Comparison of ENCODE assay signal across 1 cellular context in the genomic region with DNA sequence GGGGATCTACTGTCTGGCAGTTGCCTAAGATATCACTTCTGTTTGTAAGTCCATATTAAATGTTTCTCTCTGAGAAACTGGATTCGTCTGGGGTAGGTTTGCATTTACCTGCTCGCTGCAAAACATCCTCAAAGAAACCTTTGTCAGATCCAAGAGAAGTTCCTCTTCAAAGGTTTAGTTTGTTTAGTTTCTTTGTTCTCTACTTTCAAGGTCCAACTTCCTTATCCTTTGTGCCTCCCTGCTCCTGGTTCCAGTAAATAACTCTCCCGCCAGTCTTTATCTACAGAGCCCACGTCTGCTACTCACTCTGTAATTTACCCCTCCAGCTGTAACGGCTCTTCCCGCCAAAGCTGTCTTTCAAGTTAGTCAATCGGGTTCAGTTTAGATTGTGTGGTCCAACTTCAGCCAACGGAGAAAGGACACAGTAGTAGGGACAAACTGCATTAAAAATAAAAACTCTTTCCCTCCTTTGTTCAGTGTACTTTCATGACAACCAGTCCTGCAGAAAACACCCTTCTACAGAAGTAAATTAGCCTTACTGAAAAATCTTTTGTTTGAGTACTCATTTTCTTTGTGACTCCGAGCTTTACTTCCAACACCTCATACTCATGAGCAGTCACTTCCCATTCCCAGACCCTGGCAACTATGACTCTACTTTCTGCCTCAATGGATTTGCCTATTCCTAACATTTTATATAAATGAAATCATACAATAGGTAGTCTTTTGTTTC.
A peak's percentile ranks its signal among the peaks of the same experiment; 100 is the strongest.
TF ChIP-seq lines count a peak whose summit lies in the region.

No MANE protein-coding gene starts in this region.

TF ChIP-seq in K562, 482 proteins besides CTCF, POLR2A, EP300 and RAD21 (continued from another document and continues in another):
- TF ChIP-seq, protein P1, sequence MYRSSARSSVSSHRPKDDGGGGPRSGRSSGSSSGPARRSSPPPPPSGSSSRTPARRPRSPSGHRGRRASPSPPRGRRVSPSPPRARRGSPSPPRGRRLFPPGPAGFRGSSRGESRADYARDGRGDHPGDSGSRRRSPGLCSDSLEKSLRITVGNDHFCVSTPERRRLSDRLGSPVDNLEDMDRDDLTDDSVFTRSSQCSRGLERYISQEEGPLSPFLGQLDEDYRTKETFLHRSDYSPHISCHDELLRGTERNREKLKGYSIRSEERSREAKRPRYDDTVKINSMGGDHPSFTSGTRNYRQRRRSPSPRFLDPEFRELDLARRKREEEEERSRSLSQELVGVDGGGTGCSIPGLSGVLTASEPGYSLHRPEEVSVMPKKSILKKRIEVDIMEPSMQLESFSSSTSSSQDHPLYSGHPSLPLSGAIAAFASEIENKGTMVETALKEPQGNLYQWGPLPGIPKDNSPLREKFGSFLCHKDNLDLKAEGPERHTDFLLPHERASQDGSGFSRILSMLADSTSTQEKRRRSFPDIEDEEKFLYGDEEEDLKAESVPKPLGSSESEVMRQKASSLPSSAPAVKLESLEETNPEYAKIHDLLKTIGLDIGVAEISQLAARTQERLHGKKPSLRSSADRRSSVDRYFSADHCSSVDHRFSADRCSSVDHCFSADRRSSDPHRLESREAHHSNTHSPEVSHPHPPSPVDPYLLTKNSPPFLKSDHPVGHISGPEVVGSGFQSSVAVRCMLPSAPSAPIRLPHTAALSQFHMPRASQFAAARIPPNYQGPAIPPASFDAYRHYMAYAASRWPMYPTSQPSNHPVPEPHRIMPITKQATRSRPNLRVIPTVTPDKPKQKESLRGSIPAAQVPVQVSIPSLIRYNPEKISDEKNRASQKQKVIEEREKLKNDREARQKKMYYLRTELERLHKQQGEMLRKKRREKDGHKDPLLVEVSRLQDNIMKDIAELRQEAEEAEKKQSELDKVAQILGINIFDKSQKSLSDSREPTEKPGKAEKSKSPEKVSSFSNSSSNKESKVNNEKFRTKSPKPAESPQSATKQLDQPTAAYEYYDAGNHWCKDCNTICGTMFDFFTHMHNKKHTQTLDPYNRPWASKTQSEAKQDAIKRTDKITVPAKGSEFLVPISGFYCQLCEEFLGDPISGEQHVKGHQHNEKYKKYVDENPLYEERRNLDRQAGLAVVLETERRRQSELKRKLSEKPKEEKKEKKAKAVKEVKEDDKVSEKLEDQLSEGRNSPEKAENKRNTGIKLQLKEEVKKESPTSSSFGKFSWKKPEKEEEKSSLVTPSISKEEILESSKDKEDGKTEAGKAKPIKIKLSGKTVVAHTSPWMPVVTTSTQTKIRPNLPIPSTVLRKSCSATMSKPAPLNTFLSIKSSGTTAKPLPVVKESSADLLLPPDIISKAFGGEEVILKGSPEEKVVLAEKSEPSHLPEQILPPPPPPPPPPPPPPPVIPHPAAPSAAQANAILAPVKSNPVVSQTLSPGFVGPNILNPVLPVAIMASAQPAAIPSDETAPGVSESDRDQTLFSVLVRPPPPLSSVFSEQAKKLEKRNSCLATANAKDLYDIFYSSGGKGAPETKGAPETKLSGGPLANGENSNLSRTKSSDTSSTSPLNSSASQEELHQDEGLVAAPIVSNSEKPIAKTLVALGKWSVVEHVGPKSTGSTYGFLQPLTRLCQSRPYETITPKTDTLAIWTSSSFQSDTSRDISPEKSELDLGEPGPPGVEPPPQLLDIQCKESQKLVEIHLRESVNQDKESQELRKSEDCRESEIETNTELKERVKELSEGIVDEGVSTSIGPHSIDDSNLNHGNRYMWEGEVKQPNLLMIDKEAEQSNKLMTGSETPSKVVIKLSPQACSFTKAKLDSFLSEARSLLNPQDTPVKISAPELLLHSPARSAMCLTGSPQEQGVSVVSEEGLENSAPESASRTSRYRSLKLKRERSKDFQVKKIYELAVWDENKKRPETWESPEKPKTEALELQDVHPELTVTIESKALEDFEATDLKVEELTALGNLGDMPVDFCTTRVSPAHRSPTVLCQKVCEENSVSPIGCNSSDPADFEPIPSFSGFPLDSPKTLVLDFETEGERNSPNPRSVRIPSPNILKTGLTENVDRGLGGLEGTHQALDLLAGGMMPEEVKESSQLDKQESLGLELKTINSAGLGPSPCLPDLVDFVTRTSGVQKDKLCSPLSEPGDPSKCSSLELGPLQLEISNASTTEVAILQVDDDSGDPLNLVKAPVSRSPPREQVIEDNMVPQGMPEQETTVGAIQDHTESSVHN (IDR thresholded peaks at IDR 0.05; ENCODE audit: borderline replicate concordance in 1 of 2, low read depth in 1 of 2), result peak in 1 of 2 experiments; percentile 46; a peak in 1 of 4 replicates
- TF ChIP-seq, protein P2, sequence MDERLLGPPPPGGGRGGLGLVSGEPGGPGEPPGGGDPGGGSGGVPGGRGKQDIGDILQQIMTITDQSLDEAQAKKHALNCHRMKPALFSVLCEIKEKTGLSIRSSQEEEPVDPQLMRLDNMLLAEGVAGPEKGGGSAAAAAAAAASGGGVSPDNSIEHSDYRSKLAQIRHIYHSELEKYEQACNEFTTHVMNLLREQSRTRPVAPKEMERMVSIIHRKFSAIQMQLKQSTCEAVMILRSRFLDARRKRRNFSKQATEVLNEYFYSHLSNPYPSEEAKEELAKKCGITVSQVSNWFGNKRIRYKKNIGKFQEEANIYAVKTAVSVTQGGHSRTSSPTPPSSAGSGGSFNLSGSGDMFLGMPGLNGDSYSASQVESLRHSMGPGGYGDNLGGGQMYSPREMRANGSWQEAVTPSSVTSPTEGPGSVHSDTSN (CRISPR knock-in tag; IDR thresholded peaks at IDR 0.05; ENCODE audit: low read depth), result no peak
- TF ChIP-seq, protein P2 (tag; conservative IDR thresholded peaks at IDR 0.05; ENCODE audit: low read depth), result peak; percentile 79
- TF ChIP-seq, protein P3, sequence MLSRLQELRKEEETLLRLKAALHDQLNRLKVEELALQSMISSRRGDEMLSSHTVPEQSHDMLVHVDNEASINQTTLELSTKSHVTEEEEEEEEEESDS (CRISPR knock-in tag; IDR thresholded peaks at IDR 0.05), result no peak
- peak; percentile 77; the same call in 1 of the 2 replicates for TF ChIP-seq GATAD2B (IDR thresholded peaks at IDR 0.05; ENCODE audit: borderline replicate concordance)
- TF ChIP-seq ZNF165 (CRISPR knock-in tag; IDR thresholded peaks at IDR 0.05; ENCODE audit: borderline replicate concordance), result no peak
- peak; percentile 46; the same call in 1 of the 2 replicates for TF ChIP-seq BCOR (IDR thresholded peaks at IDR 0.05)
- peak; percentile 67 for TF ChIP-seq RBFOX2 (IDR thresholded peaks at IDR 0.05; ENCODE audit: low read depth, low read length)
- TF ChIP-seq TSC22D4 (tag; IDR thresholded peaks at IDR 0.05), result no peak
- TF ChIP-seq SMARCE1 (IDR thresholded peaks at IDR 0.05), result peak; percentile 83
- peak; percentile 86 for TF ChIP-seq DPF2 (IDR thresholded peaks at IDR 0.05)
- TF ChIP-seq, protein P4, sequence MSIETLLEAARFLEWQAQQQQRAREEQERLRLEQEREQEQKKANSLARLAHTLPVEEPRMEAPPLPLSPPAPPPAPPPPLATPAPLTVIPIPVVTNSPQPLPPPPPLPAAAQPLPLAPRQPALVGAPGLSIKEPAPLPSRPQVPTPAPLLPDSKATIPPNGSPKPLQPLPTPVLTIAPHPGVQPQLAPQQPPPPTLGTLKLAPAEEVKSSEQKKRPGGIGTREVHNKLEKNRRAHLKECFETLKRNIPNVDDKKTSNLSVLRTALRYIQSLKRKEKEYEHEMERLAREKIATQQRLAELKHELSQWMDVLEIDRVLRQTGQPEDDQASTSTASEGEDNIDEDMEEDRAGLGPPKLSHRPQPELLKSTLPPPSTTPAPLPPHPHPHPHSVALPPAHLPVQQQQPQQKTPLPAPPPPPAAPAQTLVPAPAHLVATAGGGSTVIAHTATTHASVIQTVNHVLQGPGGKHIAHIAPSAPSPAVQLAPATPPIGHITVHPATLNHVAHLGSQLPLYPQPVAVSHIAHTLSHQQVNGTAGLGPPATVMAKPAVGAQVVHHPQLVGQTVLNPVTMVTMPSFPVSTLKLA (conservative IDR thresholded peaks at IDR 0.05), result peak in 1 of 2 experiments; percentile 44; a peak in 2 of 4 replicates
- TF ChIP-seq JUND (IDR thresholded peaks at IDR 0.05; ENCODE audit: borderline replicate concordance, low read depth, low read length), result 0 out of 2 replicates have a peak, but pooled peaks have one; percentile 34
- peak; percentile 46; the same call in 1 of the 3 replicates for TF ChIP-seq JUND (tag; IDR thresholded peaks at IDR 0.05; ENCODE audit: borderline replicate concordance, low read depth, low read length)
- peak; percentile 92 for TF ChIP-seq NCOR1 (IDR thresholded peaks at IDR 0.05)
- peak; percentile 99 for TF ChIP-seq TRIM24 (IDR thresholded peaks at IDR 0.05)
- peak; percentile 83 for TF ChIP-seq TAL1 (IDR thresholded peaks at IDR 0.05)
- TF ChIP-seq POLR2AphosphoS5 (IDR thresholded peaks at IDR 0.05; ENCODE audit: control insufficient read depth, insufficient read depth, low read depth, low read length), result peak; percentile 89
- peak in 1 of 2 experiments; percentile 37; a peak in 1 of 4 replicates for TF ChIP-seq TEAD1 (CRISPR knock-in tag; IDR thresholded peaks at IDR 0.05)
- TF ChIP-seq NCOA1 (IDR thresholded peaks at IDR 0.05; ENCODE audit: low read depth), result peak; percentile 75; the same call in 1 of the 2 replicates
- peak; percentile 98 for TF ChIP-seq E2F3 (CRISPR knock-in tag; IDR thresholded peaks at IDR 0.05)
- 0 out of 2 replicates have a peak, but pooled peaks have one; percentile 18 for TF ChIP-seq ZNF274 (IDR thresholded peaks at IDR 0.05; ENCODE audit: borderline replicate concordance, low read depth, low read length)
- TF ChIP-seq, protein P5, sequence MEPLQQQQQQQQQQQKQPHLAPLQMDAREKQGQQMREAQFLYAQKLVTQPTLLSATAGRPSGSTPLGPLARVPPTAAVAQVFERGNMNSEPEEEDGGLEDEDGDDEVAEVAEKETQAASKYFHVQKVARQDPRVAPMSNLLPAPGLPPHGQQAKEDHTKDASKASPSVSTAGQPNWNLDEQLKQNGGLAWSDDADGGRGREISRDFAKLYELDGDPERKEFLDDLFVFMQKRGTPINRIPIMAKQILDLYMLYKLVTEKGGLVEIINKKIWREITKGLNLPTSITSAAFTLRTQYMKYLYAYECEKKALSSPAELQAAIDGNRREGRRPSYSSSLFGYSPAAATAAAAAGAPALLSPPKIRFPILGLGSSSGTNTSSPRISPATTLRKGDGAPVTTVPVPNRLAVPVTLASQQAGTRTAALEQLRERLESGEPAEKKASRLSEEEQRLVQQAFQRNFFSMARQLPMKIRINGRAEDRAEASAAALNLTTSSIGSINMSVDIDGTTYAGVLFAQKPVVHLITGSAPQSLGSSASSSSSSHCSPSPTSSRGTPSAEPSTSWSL (CRISPR knock-in tag; IDR thresholded peaks at IDR 0.05; ENCODE audit: borderline replicate concordance), result no peak
- TF ChIP-seq TAF9B (IDR thresholded peaks at IDR 0.05; ENCODE audit: partially characterized antibody), result peak; percentile 56
- no peak for TF ChIP-seq DNMT1 (IDR thresholded peaks at IDR 0.05)
- TF ChIP-seq NRF1 (conservative IDR thresholded peaks at IDR 0.05 in 1 of 2, IDR thresholded peaks at IDR 0.05 in 1 of 2), result no peak
- TF ChIP-seq, protein P6, sequence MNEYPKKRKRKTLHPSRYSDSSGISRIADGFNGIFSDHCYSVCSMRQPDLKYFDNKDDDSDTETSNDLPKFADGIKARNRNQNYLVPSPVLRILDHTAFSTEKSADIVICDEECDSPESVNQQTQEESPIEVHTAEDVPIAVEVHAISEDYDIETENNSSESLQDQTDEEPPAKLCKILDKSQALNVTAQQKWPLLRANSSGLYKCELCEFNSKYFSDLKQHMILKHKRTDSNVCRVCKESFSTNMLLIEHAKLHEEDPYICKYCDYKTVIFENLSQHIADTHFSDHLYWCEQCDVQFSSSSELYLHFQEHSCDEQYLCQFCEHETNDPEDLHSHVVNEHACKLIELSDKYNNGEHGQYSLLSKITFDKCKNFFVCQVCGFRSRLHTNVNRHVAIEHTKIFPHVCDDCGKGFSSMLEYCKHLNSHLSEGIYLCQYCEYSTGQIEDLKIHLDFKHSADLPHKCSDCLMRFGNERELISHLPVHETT (CRISPR knock-in tag; conservative IDR thresholded peaks at IDR 0.05 in 1 of 2, IDR thresholded peaks at IDR 0.05 in 1 of 2), result peak in 1 of 2 experiments; percentile 60; a peak in 2 of 4 replicates
- TF ChIP-seq KLF6 (CRISPR knock-in tag; IDR thresholded peaks at IDR 0.05; ENCODE audit: borderline replicate concordance), result peak; percentile 38; the same call in 1 of the 2 replicates
- TF ChIP-seq, protein P7, sequence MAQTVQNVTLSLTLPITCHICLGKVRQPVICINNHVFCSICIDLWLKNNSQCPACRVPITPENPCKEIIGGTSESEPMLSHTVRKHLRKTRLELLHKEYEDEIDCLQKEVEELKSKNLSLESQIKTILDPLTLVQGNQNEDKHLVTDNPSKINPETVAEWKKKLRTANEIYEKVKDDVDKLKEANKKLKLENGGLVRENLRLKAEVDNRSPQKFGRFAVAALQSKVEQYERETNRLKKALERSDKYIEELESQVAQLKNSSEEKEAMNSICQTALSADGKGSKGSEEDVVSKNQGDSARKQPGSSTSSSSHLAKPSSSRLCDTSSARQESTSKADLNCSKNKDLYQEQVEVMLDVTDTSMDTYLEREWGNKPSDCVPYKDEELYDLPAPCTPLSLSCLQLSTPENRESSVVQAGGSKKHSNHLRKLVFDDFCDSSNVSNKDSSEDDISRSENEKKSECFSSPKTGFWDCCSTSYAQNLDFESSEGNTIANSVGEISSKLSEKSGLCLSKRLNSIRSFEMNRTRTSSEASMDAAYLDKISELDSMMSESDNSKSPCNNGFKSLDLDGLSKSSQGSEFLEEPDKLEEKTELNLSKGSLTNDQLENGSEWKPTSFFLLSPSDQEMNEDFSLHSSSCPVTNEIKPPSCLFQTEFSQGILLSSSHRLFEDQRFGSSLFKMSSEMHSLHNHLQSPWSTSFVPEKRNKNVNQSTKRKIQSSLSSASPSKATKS (CRISPR knock-in tag; IDR thresholded peaks at IDR 0.05), result no peak
- 0 out of 2 replicates have a peak, but pooled peaks have one; percentile 15 for TF ChIP-seq ERF (CRISPR knock-in tag; IDR thresholded peaks at IDR 0.05)
- TF ChIP-seq ETV1 (tag; conservative IDR thresholded peaks at IDR 0.05; ENCODE audit: low read depth), result peak; percentile 36; the same call in 1 of the 2 replicates
- TF ChIP-seq, protein P8, sequence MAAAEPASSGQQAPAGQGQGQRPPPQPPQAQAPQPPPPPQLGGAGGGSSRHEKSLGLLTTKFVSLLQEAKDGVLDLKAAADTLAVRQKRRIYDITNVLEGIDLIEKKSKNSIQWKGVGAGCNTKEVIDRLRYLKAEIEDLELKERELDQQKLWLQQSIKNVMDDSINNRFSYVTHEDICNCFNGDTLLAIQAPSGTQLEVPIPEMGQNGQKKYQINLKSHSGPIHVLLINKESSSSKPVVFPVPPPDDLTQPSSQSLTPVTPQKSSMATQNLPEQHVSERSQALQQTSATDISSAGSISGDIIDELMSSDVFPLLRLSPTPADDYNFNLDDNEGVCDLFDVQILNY (CRISPR knock-in tag; IDR thresholded peaks at IDR 0.05), result peak; percentile 57; the same call in 1 of the 2 replicates
- TF ChIP-seq SMARCA4 (IDR thresholded peaks at IDR 0.05), result peak; percentile 86
- TF ChIP-seq KLF16 (IDR thresholded peaks at IDR 0.05), result peak; percentile 81
- 0 out of 2 replicates have a peak, but pooled peaks have one; percentile 51 for TF ChIP-seq PHB2 (IDR thresholded peaks at IDR 0.05; ENCODE audit: low read depth)
- no peak for TF ChIP-seq PHTF2 (CRISPR knock-in tag; IDR thresholded peaks at IDR 0.05)
- 0 out of 2 replicates have a peak, but pooled peaks have one; percentile 28 for TF ChIP-seq EGR1 (conservative IDR thresholded peaks at IDR 0.05)
- peak; percentile 39; the same call in 1 of the 2 replicates for TF ChIP-seq ELF1 (tag; IDR thresholded peaks at IDR 0.05)
- no peak for TF ChIP-seq C11orf30 (IDR thresholded peaks at IDR 0.05; ENCODE audit: low read depth)
- TF ChIP-seq CC2D1A (IDR thresholded peaks at IDR 0.05), result peak; percentile 97
